Comparison of ENCODE assay signal across 8 cellular contexts in the genomic region with DNA sequence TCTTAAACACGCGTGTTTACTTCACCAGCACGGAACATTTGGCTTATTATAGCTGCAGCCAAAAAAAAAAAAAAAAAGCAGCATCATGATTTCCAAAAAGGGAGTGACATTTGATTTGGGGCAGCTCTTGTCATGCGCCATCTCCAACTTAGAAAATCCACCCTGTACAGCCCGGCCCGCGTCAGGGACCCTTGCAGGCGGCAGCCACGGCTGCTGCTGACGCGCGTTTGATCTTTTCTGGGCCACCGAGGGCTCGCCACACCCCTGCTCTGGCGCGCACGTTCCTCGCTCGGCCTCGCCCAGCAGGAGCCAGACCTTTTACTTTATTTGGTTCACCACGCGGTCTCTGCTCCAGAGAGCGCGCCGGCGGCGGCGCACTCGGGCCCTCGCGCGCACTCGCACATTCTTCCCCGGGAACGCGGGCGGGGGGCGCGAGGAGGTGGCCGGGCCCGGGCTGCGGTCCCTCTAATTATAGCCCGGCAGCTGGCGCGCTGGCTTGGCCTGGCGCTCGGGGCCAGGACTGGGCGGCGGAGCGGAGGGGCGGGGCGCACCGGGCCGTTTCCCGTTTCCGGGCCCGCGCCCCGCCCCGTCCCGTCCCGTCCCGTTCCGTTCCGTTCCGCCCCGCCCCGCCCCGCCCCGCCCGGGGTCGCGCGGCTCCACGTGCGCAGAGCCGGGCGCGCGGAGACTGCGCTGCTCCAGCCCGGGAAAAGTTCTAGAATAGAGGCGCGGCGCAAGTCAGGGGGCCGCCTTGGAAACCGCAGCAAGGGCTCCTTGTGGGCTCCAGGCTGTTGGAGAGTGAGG. TPM values are rescaled to one million over a fixed set of nuclear protein-coding genes. Genes with fewer than 3 reads are reported as not detected.
A peak's percentile ranks its signal among the peaks of the same experiment; 100 is the strongest.
DNase-seq lines count a peak whose midpoint lies in the region; ATAC-seq and TF ChIP-seq lines count a peak whose summit lies in the region.

No MANE protein-coding gene starts in this region.

- intact Hi-C loops in OCI-LY7 (cut with micrococcal nuclease; ENCODE audit: unreplicated experiment): loop anchor here (1.0 to 2.0 kb wide), 4 partner anchors 8 to 905 kb away; partner anchors contain the start of gene B3GALNT2

- H3K4me3 ChIP-seq in OCI-LY7 (ENCODE audit: low read depth, low read length, poor library complexity, severe bottlenecking): peak overlapping the region; percentile 69

- peaks cover 24% of the 10 kb centered on the region; the same call in 1 of the 2 replicates for H3K79me2 ChIP-seq in OCI-LY7 (ENCODE audit: insufficient read depth, low read depth, low read length)

- peaks cover 3% of the 10 kb centered on the region; the same call in 1 of the 2 replicates for H3K36me3 ChIP-seq in OCI-LY7 (ENCODE audit: insufficient read depth, low read length)

- H3K27me3 Mint-ChIP-seq in stimulated activated naive B cell treated with anti-CD40 and anti-IgM and Interleukin-4, amounts not matched to agents 10 μg/mL and 1 μg/mL and 100 μg/mL, for 72 hours: no peaks in the 10 kb centered on the region

- H3K36me3 Mint-ChIP-seq in stimulated activated naive B cell treated with anti-CD40 and anti-IgM and Interleukin-4, amounts not matched to agents 10 μg/mL and 1 μg/mL and 100 μg/mL, for 72 hours: peaks cover 14 to 22% of the 10 kb centered on the region in 2 donors

- DNase-seq in DMS 273 (lab: John Stamatoyannopoulos, UW; ENCODE audit: unreplicated experiment) (peak; percentile 98), HUDEP-2 (lab: John Stamatoyannopoulos, UW; ENCODE audit: unreplicated experiment in 76 of 76) (peak in 72 of 76 experiments; percentile 36 to 92 (median 76)), OCI-LY7 (ENCODE audit: low spot score) (peak; percentile 88), activated T-cell treated with anti-CD3 and anti-CD28 coated beads for 4 hours (peak; percentile 59), epithelial cell of prostate (ENCODE audit: low read depth, low spot score) (no peak), mucosa of gallbladder (ENCODE audit: low spot score) (peak; percentile 85)
- DNase-seq in stimulated activated naive B cell treated with anti-CD40 and anti-IgM and Interleukin-4, amounts not matched to agents 10 μg/mL and 1 μg/mL and 100 μg/mL, for 72 hours: peak; percentile 73

- H3K9me3 Mint-ChIP-seq in stimulated activated naive B cell treated with anti-CD40 and anti-IgM and Interleukin-4, amounts not matched to agents 10 μg/mL and 1 μg/mL and 100 μg/mL, for 72 hours: no peaks in the 10 kb centered on the region

- H3K27ac ChIP-seq in OCI-LY7 (ENCODE audit: low read depth, low read length, poor library complexity, severe bottlenecking) (peak overlapping the region; percentile 93), epithelial cell of prostate (peak overlapping the region; percentile 100)

- H3K4me1 Mint-ChIP-seq in stimulated activated naive B cell treated with anti-CD40 and anti-IgM and Interleukin-4, amounts not matched to agents 10 μg/mL and 1 μg/mL and 100 μg/mL, for 72 hours: peaks cover 23 to 52% of the 10 kb centered on the region in 2 donors

- CTCF ChIA-PET in OCI-LY7 (lab: Charles Lee; ENCODE audit: unreplicated experiment): interaction anchor here (1.0 kb wide), 1 partner anchor 101 kb away, joined by 4 read pairs; no protein-coding TSS in a partner anchor

- no peaks in the 10 kb centered on the region for H3K9me2 ChIP-seq in OCI-LY7 (ENCODE audit: insufficient read depth, low read length)

- no peaks in the 10 kb centered on the region for H4K20me1 ChIP-seq in OCI-LY7 (ENCODE audit: insufficient read depth, low read length)

- H2AFZ ChIP-seq in OCI-LY7 (ENCODE audit: low read length): peak overlapping the region; percentile 66

- ATAC-seq in GM21423 (IDR thresholded peaks at IDR 0.05; ENCODE audit: unreplicated experiment): peak; percentile 69
- peak; percentile 77 to 85 for ATAC-seq in stimulated activated naive B cell treated with anti-CD40 and anti-IgM and Interleukin-4, amounts not matched to agents 10 μg/mL and 1 μg/mL and 100 μg/mL, for 72 hours (replicated peaks)

- peaks cover 69% of the 10 kb centered on the region for H3K4me1 ChIP-seq in OCI-LY7 (ENCODE audit: insufficient read depth, low read length, poor library complexity, severe bottlenecking)

- TSS peak; percentile 44 for BruUV-seq in OCI-LY7 (replicated peaks; lab: Mats Ljungman, UMichigan)

- peak overlapping the region; percentile 89 to 90 for H3K4me3 Mint-ChIP-seq in stimulated activated naive B cell treated with anti-CD40 and anti-IgM and Interleukin-4, amounts not matched to agents 10 μg/mL and 1 μg/mL and 100 μg/mL, for 72 hours

- H3K9me3 ChIP-seq in OCI-LY7 (ENCODE audit: low read length): peaks cover 8% of the 10 kb centered on the region; the same call in 1 of the 2 replicates

- peak overlapping the region; percentile 94 for H3K27ac Mint-ChIP-seq in stimulated activated naive B cell treated with anti-CD40 and anti-IgM and Interleukin-4, amounts not matched to agents 10 μg/mL and 1 μg/mL and 100 μg/mL, for 72 hours

- POLR2A ChIA-PET in OCI-LY7 (lab: Charles Lee): interaction anchor here (0.6 to 4.2 kb wide), 12 partner anchors 12 to 893 kb away, joined by 3 to 50 read pairs (median 4); partner anchors contain the start of genes COA6 and IRF2BP2

- peak overlapping the region; percentile 88 for H3K4me2 ChIP-seq in OCI-LY7 (ENCODE audit: low read length)

- 0 out of 2 replicates have a peak, but pooled peaks have one; percentile 15 for TF ChIP-seq CTCF in OCI-LY7 (conservative IDR thresholded peaks at IDR 0.05; ENCODE audit: low read length)

RNA-seq across cellular contexts. Expression of gene IRF2BP2, which starts 10.2 kb away (rescaled TPM):
- total RNA-seq in OCI-LY7 (2014; rRNA removed; shearing (Covaris generic)): 30.2 and 40.6 TPM in 2 replicates
- total RNA-seq in OCI-LY7 (2022) (64.6 and 65.9 TPM in 2 replicates), mucosa of gallbladder (231 TPM)
